ENCODE assay signal across 10 cellular contexts in the genomic region with DNA sequence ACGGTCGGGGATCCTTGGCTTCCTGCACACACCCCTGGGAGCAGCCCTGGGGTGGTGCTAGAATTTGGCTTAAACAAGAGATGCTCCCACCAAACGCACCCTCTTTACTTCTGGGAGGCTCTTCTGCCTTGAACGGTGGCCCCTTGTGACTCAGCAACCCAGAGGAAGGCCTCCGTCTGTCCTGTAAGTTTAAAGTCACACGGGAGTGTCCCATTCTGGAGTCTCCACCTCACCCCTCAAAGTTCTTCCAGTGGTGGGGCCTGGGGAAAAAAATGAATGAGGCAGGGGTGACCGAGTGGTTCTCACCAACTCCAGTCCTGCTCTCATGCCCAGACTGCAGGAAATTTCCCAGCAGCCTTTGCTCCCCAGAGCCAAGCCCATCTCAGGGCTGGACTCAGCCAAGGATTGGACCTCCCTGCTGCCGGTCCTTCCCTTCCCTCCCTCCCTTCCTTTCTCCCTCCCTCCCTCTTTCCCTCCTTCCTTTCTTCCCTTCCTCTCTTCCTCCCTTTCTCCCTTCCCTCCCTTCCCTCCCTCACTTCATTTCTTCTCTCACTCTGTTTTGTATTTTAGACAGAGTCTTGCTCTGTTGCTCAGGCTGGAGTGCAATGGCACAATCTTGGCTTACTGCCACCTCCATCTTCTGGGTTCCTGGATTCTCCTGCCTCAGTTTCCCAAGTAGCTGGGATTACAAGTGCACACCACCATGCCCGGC. TPM values are rescaled to one million over a fixed set of nuclear protein-coding genes. Genes with fewer than 3 reads are reported as not detected.
DNase-seq lines count a peak whose midpoint lies in the region; ATAC-seq and TF ChIP-seq lines count a peak whose summit lies in the region.
"Had no signal": no experiment of that assay in that cellular context is flagged by ENCODE, and none has a peak within 500 bp of the region (broad histone marks: within the 10 kb centered on the region; RNA-seq: fewer than 3 reads in every experiment).

No MANE protein-coding gene starts in this region.

- H3K4me3 ChIP-seq in NB4 (ENCODE audit: low read depth, low read length) (no peak overlapping the region), fibroblast of villous mesenchyme (ENCODE audit: low read depth, low read length) (peak overlapping the region; percentile 40)
- H3K4me3 ChIP-seq: colonic mucosa had no signal

- TF ChIP-seq POLR2A in NB4 (IDR thresholded peaks at IDR 0.05; ENCODE audit: extremely low read depth, insufficient read length) = no peak

- peak; percentile 49 for DNase-seq in DMS114 treated with DMSO at 0.1 percent for 48 hours (lab: John Stamatoyannopoulos, UW; ENCODE audit: unreplicated experiment)
- peak; percentile 18 for DNase-seq in NB4 (ENCODE audit: low read depth)
- peak; percentile 14 for DNase-seq in fibroblast of villous mesenchyme (ENCODE audit: low read depth)
- no peak for DNase-seq in SIG-M5 (lab: John Stamatoyannopoulos, UW)
- DNase-seq in COLO668 (lab: John Stamatoyannopoulos, UW; ENCODE audit: unreplicated experiment) = no peak
- DNase-seq: activated CD8-positive, alpha-beta memory T cell treated with anti-CD3 and anti-CD28 coated beads, Interleukin-2, amount 50 U/mL, for 48 hours; colonic mucosa; immature natural killer cell had no signal

- no peak for ATAC-seq in HG03025 (IDR thresholded peaks at IDR 0.05; ENCODE audit: low FRiP score, unreplicated experiment)
- ATAC-seq: stimulated activated effector memory CD8-positive, alpha-beta T cell treated with anti-CD3 and anti-CD28 coated beads, Interleukin-12 subunit alpha, Interleukin-12 subunit beta, amount 100 ng/mL, for 72 hours had no signal

- TF ChIP-seq CTCF in NB4 (IDR thresholded peaks at IDR 0.05; ENCODE audit: low read depth, low read length) (no peak), fibroblast of villous mesenchyme (IDR thresholded peaks at IDR 0.05; ENCODE audit: insufficient read depth, low read depth, low read length) (no peak)

RNA-seq across cellular contexts. Expression of a gene that starts 11.4 kb away (rescaled TPM):
- not detected in 2 replicates for total RNA-seq in fibroblast of villous mesenchyme

RNA-seq across cellular contexts. Expression of a gene that starts 23.7 kb away (rescaled TPM):
- not detected in 2 replicates for total RNA-seq in fibroblast of villous mesenchyme
- total RNA-seq: colonic mucosa had no signal

RNA-seq across cellular contexts. Expression of a gene that starts 38.1 kb away (rescaled TPM):
- total RNA-seq in fibroblast of villous mesenchyme = 0.43 and 0.64 TPM in 2 replicates

RNA-seq across cellular contexts. Expression of a gene that starts 49.5 kb away (rescaled TPM):
- total RNA-seq in fibroblast of villous mesenchyme = not detected in 2 replicates

RNA-seq across cellular contexts. Expression of a gene that starts 54.8 kb away (rescaled TPM):
- total RNA-seq in fibroblast of villous mesenchyme = 8.6 and 10.3 TPM in 2 replicates

Comparison
In these comparisons a context has a peak if more than half of its experiments do, and no peak if none do; other contexts are left out.
1. DNase-seq: peak in DMS114 treated with DMSO at 0.1 percent for 48 hours (single experiment), NB4 (single experiment) and fibroblast of villous mesenchyme (single experiment); none in SIG-M5 (single experiment) and COLO668 (single experiment).